In the genomic region with DNA sequence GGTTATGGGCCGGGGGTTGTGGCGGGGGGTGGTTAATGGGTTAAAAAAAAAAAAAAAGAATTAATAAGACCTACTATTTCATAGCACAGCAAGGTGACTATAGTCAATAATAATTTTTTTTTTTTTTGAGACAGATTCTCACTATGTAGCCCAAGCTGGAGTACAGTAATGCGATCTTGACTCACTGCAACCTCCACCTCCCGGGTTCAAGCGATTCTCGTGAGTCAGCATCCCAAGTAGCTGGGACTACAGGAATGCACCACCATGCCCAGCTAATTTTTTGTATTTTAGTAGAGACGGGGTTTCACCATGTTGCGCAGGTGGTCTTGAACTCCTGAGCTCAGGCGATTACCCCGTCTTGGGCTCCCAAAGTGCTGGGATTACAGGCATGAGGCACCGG, we compare ENCODE assay signal across 6 cellular contexts.
A peak's percentile ranks its signal among the peaks of the same experiment; 100 is the strongest.
DNase-seq lines count a peak whose midpoint lies in the region; ATAC-seq and TF ChIP-seq lines count a peak whose summit lies in the region.
"Not testable (repeated sequence)": the region's sequence is repeated elsewhere in the genome, so short reads cannot be mapped to it uniquely, and the experiment has no call there.

No MANE protein-coding gene starts in this region.

- H3K9me2 ChIP-seq in GM23248 (ENCODE audit: insufficient read depth) = not testable (repeated sequence)

- TF ChIP-seq CTCF in brain microvascular endothelial cell (IDR thresholded peaks at IDR 0.05; ENCODE audit: low read depth, low read length, missing control alignments); psoas muscle (IDR thresholded peaks at IDR 0.05): not testable (repeated sequence)

- not testable (repeated sequence) for H4K20me1 ChIP-seq in GM23248 (ENCODE audit: insufficient read depth)

- H2AFZ ChIP-seq in GM23248 = not testable (repeated sequence)

- H3K27ac ChIP-seq in GM23248 (0 out of 2 replicates have a peak overlapping the region, but pooled peaks have one; percentile 1), psoas muscle (peak overlapping the region; percentile 91)
- not testable (repeated sequence) for H3K27ac ChIP-seq in brain microvascular endothelial cell

- H3K9me3 ChIP-seq in GM23248 (ENCODE audit: low read depth); psoas muscle: not testable (repeated sequence)

- H3K36me3 ChIP-seq in GM23248 (ENCODE audit: low read depth); brain microvascular endothelial cell (replicated peaks); psoas muscle (ENCODE audit: insufficient read depth in 1 of 2, low read depth in 1 of 2): not testable (repeated sequence)

- peaks cover 86% of the 10 kb centered on the region for H3K79me2 ChIP-seq in GM23248 (ENCODE audit: insufficient read depth)

- DNase-seq in EH (ENCODE audit: low read depth) (peak; percentile 54), GM23248 (peak; percentile 52), HT1080 (ENCODE audit: low read depth) (peak; percentile 37), M059J (ENCODE audit: low read depth) (peak; percentile 83), brain microvascular endothelial cell (peak; percentile 74)
- not testable (repeated sequence) for DNase-seq in psoas muscle

- peaks cover 19% of the 10 kb centered on the region for H3F3A ChIP-seq in GM23248 (ENCODE audit: insufficient read depth)

- in situ Hi-C loops in GM23248 (cut with MboI); brain microvascular endothelial cell (cut with HindIII; ENCODE audit: low pct_ligation_motif_present, low sequenced_read_pairs): not testable (repeated sequence)

- not testable (repeated sequence) for H3K27me3 ChIP-seq in GM23248 (replicated peaks; ENCODE audit: insufficient read depth); brain microvascular endothelial cell (replicated peaks); psoas muscle (ENCODE audit: insufficient read depth in 3 of 3, low read length in 2 of 3)

- ATAC-seq in psoas muscle = not testable (repeated sequence)

- not testable (repeated sequence) for H3K4me3 ChIP-seq in GM23248; brain microvascular endothelial cell (ENCODE audit: low read depth, low read length); psoas muscle

- H3K4me1 ChIP-seq in GM23248 (ENCODE audit: insufficient read depth) (peaks cover 52% of the 10 kb centered on the region), psoas muscle (peaks cover 57% of the 10 kb centered on the region)

- 66 to 69% methylated on average over 11 of the region's 11 CpGs for WGBS in GM23248 (ENCODE audit: low coverage in 1 of 2, low lambda C conversion rate in 2 of 2, missing lambda C conversion rate in 2 of 2), 2 experiments
- 80 to 93% (median 83%) methylated on average over 11 of the region's 11 CpGs for WGBS in psoas muscle, 3 donors

- intact Hi-C loops in psoas muscle (cut with DNase I) = not testable (repeated sequence)

- not testable (repeated sequence) for H3K4me2 ChIP-seq in GM23248 (ENCODE audit: unreplicated experiment)

- H3K9ac ChIP-seq in GM23248 = not testable (repeated sequence)
